In the genomic region with DNA sequence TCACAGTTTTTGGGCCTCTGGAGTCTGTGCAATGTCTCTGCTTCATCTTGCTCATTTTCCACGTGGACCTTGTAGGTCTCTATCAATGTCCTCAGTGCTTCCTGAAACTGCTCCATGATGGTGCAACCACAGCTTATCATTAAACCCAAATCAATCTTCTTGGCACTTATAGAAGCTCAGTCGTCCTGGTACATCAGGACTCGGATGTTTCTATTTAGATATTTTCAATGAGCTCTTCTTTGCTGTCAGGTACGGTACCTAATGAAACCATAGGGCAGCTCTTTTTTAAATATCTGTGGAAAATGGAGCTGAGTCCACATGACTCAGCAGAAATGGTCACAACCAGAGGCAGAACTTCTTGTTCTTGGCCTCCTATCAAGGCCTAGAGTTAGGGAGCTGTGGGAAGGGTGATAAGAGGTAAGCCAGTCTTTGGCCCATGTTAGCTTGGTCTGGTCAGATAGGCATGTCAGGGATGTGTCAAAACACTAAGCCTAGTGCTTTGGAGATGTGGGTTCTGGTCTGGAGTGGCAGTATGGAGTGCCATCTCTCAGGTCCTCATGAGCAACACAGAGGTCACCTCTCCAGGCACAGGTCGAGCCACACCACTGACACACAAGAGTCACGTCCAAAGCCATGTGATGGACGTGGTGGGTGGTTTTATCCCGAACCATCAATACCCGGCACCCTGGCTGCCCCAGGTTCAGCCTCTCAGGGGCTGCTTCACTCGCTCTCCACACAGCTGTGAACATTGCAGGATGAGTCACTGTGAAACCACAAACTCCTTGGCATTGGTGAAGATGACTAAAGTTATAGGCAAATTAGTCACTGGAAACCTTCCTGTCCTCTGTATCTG, we compare ENCODE assay signal across 8 cellular contexts.
DNase-seq lines count a peak whose midpoint lies in the region; ATAC-seq and TF ChIP-seq lines count a peak whose summit lies in the region.

No MANE protein-coding gene starts in this region.

- no peaks in the 10 kb centered on the region for H3K9me3 ChIP-seq in OCI-LY1 (ENCODE audit: low read length)

- H3K27me3 ChIP-seq in OCI-LY1 (ENCODE audit: insufficient read depth, low read length) = no peaks in the 10 kb centered on the region

- H3K9me3 Mint-ChIP-seq in nephron progenitor cell = no peaks in the 10 kb centered on the region

- H3K27ac ChIP-seq in OCI-LY1 (ENCODE audit: low read depth, low read length, poor library complexity, severe bottlenecking) = peak overlapping the region; percentile 51

- H3K4me1 Mint-ChIP-seq in nephron progenitor cell = peaks cover 8% of the 10 kb centered on the region

- H3K27me3 Mint-ChIP-seq in nephron progenitor cell (ENCODE audit: low read depth, poor library complexity) = peaks cover 15% of the 10 kb centered on the region

- H3K36me3 Mint-ChIP-seq in nephron progenitor cell (ENCODE audit: low read depth) = no peaks in the 10 kb centered on the region

- no peaks in the 10 kb centered on the region for H3K36me3 ChIP-seq in OCI-LY1 (ENCODE audit: insufficient read depth, low read length)

- H3K9ac ChIP-seq in OCI-LY1 (ENCODE audit: low read length) = no peak overlapping the region

- H3K4me3 ChIP-seq in OCI-LY1 (ENCODE audit: low read depth, low read length, poor library complexity, severe bottlenecking) = no peak overlapping the region

- H3F3A ChIP-seq in OCI-LY1 (ENCODE audit: insufficient read depth, low read length) = no peaks in the 10 kb centered on the region

- peak; percentile 72 to 79 for DNase-seq in activated T-cell treated with anti-CD3 and anti-CD28 coated beads, Interleukin-2, amount 50 U/mL, for 48 hours
- DNase-seq in glomerular endothelial cell (ENCODE audit: extremely low read depth, low read depth, low spot score) = peak; percentile 78
- peak; percentile 53 to 67 for DNase-seq in stimulated activated CD4-positive, alpha-beta T cell treated with anti-CD3 and anti-CD28 coated beads, Interleukin-15, amount 100 ng/mL, for 48 hours (ENCODE audit: low read depth in 2 of 2)
- no peak for DNase-seq in nephron progenitor cell
- no peak for DNase-seq in NCI-H2081 (lab: John Stamatoyannopoulos, UW)

- H4K20me1 ChIP-seq in OCI-LY1 (ENCODE audit: insufficient read depth, low read length) = no peaks in the 10 kb centered on the region

- no peaks in the 10 kb centered on the region for H3K9me2 ChIP-seq in OCI-LY1 (ENCODE audit: low read depth, low read length)

- no peaks in the 10 kb centered on the region for H3K79me2 ChIP-seq in OCI-LY1 (ENCODE audit: insufficient read depth, low read length)

- H2AFZ ChIP-seq in OCI-LY1 (ENCODE audit: low read length) = no peak overlapping the region

- H3K4me1 ChIP-seq in OCI-LY1 (ENCODE audit: insufficient read depth, low read length, severe bottlenecking) = peaks cover 18% of the 10 kb centered on the region

- TF ChIP-seq CTCF in OCI-LY1 (IDR thresholded peaks at IDR 0.05; ENCODE audit: low read length) = no peak
- no peak for TF ChIP-seq CTCF in nephron progenitor cell (IDR thresholded peaks at IDR 0.05)

- no peak overlapping the region for H3K27ac Mint-ChIP-seq in nephron progenitor cell

- ATAC-seq in GM18520 (IDR thresholded peaks at IDR 0.05; ENCODE audit: unreplicated experiment) (peak; percentile 83), HG02943 (IDR thresholded peaks at IDR 0.05; ENCODE audit: low read depth, unreplicated experiment) (peak; percentile 79)

- H3K4me2 ChIP-seq in OCI-LY1 (ENCODE audit: low read length) = peak overlapping the region; percentile 33

- H3K4me3 Mint-ChIP-seq in nephron progenitor cell = no peak overlapping the region

Comparison
In these comparisons a context has a peak if more than half of its experiments do, and no peak if none do; other contexts are left out.
1. DNase-seq: peak in activated T-cell treated with anti-CD3 and anti-CD28 coated beads, Interleukin-2, amount 50 U/mL, for 48 hours (2 of 2), glomerular endothelial cell (single experiment) and stimulated activated CD4-positive, alpha-beta T cell treated with anti-CD3 and anti-CD28 coated beads, Interleukin-15, amount 100 ng/mL, for 48 hours (2 of 2); none in nephron progenitor cell (single experiment) and NCI-H2081 (0 of 2).